12 cellular contexts compared by ENCODE assay signal in genomic region chr19:17862711-17863519, GRCh38. TPM values are rescaled to one million over a fixed set of nuclear protein-coding genes. Genes with fewer than 3 reads are reported as not detected.
DNase-seq lines count a peak whose midpoint lies in the region; ATAC-seq and TF ChIP-seq lines count a peak whose summit lies in the region.
"Had no signal": no experiment of that assay in that cellular context is flagged by ENCODE, and none has a peak within 500 bp of the region (broad histone marks: within the 10 kb centered on the region; RNA-seq: fewer than 3 reads in every experiment).

No MANE protein-coding gene starts in this region.

- H3K27ac ChIP-seq in tibial nerve, result no peak overlapping the region
- H3K27ac ChIP-seq: HL-60, SJCRH30 had no signal

- no peak for TF ChIP-seq CTCF in BE2C (IDR thresholded peaks at IDR 0.05; ENCODE audit: low read depth, low read length)
- TF ChIP-seq CTCF in GM12872 (IDR thresholded peaks at IDR 0.05; ENCODE audit: insufficient read depth, low read depth, low read length), result 0 out of 3 replicates have a peak, but pooled peaks have one; percentile 12
- no peak for TF ChIP-seq CTCF in mesothelial cell of epicardium (IDR thresholded peaks at IDR 0.05; ENCODE audit: unreplicated experiment)
- TF ChIP-seq CTCF in tibial nerve (IDR thresholded peaks at IDR 0.05), result no peak

- H3K36me3 ChIP-seq in BE2C, result peaks cover 53% of the 10 kb centered on the region
- peaks cover 9 to 59% (median 24%) of the 10 kb centered on the region in 3 donors for H3K36me3 ChIP-seq in tibial nerve

- H3K27me3 Mint-ChIP-seq in T-helper 17 cell, result no peaks in the 10 kb centered on the region
- H3K27me3 Mint-ChIP-seq in mesothelial cell of epicardium (ENCODE audit: low read depth), result peaks cover 4% of the 10 kb centered on the region

- ATAC-seq in T-helper 17 cell, result no peak

- peaks cover 3% of the 10 kb centered on the region; the same call in 1 of the 2 replicates for H3K27me3 ChIP-seq in BE2C
- no peaks in the 10 kb centered on the region for H3K27me3 ChIP-seq in tibial nerve
- H3K27me3 ChIP-seq: SJCRH30 had no signal

- no peaks in the 10 kb centered on the region for H3K9me3 Mint-ChIP-seq in mesothelial cell of epicardium

- H3K4me1 ChIP-seq in BE2C (no peaks in the 10 kb centered on the region), tibial nerve (peaks cover 0 to 24% (median 16%) of the 10 kb centered on the region in 4 donors)

- TF ChIP-seq EP300 in tibial nerve (IDR thresholded peaks at IDR 0.05), result no peak

- peaks cover 2% of the 10 kb centered on the region for H3K36me3 Mint-ChIP-seq in T-helper 17 cell (ENCODE audit: low read depth)
- peaks cover 18% of the 10 kb centered on the region for H3K36me3 Mint-ChIP-seq in mesothelial cell of epicardium

- WGBS in tibial nerve, 2 donors, result 89 to 91% methylated on average over 21 to 28 of the region's 31 CpGs

- H3K4me1 Mint-ChIP-seq in T-helper 17 cell, result peaks cover 25% of the 10 kb centered on the region
- peaks cover 22% of the 10 kb centered on the region for H3K4me1 Mint-ChIP-seq in mesothelial cell of epicardium

- no peak for TF ChIP-seq POLR2A in tibial nerve (IDR thresholded peaks at IDR 0.05)

- H3K27ac Mint-ChIP-seq in T-helper 17 cell (peak overlapping the region; percentile 93), mesothelial cell of epicardium (no peak overlapping the region)

- DNase-seq in BE2C, result no peak
- DNase-seq in T-helper 17 cell, result no peak
- no peak for DNase-seq in mesothelial cell of epicardium (ENCODE audit: low spot score in 2 of 2, unreplicated experiment in 2 of 2)
- DNase-seq in tibial nerve (ENCODE audit: low spot score in 2 of 2), result no peak
- no peak for DNase-seq in HPDE6-E6E7 (ENCODE audit: extremely low spot score)
- DNase-seq in C1 segment of cervical spinal cord (lab: John Stamatoyannopoulos, UW), result no peak
- DNase-seq in Kasumi-1 (lab: John Stamatoyannopoulos, UW), result no peak
- DNase-seq: left ventricle myocardium superior had no signal

- H3K4me3 Mint-ChIP-seq in T-helper 17 cell (peak overlapping the region; percentile 47), mesothelial cell of epicardium (peak overlapping the region; percentile 46)

- peak overlapping the region; percentile 15 for H3K4me3 ChIP-seq in BE2C (ENCODE audit: low read depth, low read length)
- no peak overlapping the region for H3K4me3 ChIP-seq in tibial nerve
- H3K4me3 ChIP-seq: SJCRH30 had no signal

- H3K9me3 ChIP-seq in BE2C, result no peaks in the 10 kb centered on the region
- no peaks in the 10 kb centered on the region for H3K9me3 ChIP-seq in T-helper 17 cell (ENCODE audit: control insufficient read depth, low read length, poor library complexity, severe bottlenecking)
- no peaks in the 10 kb centered on the region for H3K9me3 ChIP-seq in tibial nerve
- H3K9me3 ChIP-seq: SJCRH30 had no signal

RNA-seq across cellular contexts. Expression of gene RPL18A, which starts 3.2 kb away (rescaled TPM):
- polyA plus RNA-seq in BE2C (2012; ENCODE audit: insufficient read depth, insufficient read length, low read depth), result 4,052 TPM
- total RNA-seq in T-helper 17 cell, result 1,000 to 10,000 TPM; 3,447 to 3,486 TPM
- 1,706 to 1,840 TPM (median 1,775 TPM) in 3 replicates for total RNA-seq in mesothelial cell of epicardium
- total RNA-seq in tibial nerve, result 1,000 to 10,000 TPM; 1,544 to 1,849 (median 1,738) TPM

RNA-seq across cellular contexts. Expression of gene SLC5A5, which starts 8.8 kb away (rescaled TPM):
- polyA plus RNA-seq in BE2C (2012; ENCODE audit: insufficient read depth, insufficient read length, low read depth), result not detected
- total RNA-seq in T-helper 17 cell (1 to 10 TPM; 1.3 to 2.0 TPM), mesothelial cell of epicardium (not detected in 3 replicates), tibial nerve (not detected)
- total RNA-seq: left ventricle myocardium superior, SJCRH30 had no signal

RNA-seq across cellular contexts. Expression of gene JAK3, which starts 15.1 kb away (rescaled TPM):
- polyA plus RNA-seq in BE2C (2012; ENCODE audit: insufficient read depth, insufficient read length, low read depth), result not detected
- total RNA-seq in T-helper 17 cell, result 100 to 1,000 TPM; 149 to 211 TPM
- 10.7 to 12.3 TPM (median 11.2 TPM) in 3 replicates for total RNA-seq in mesothelial cell of epicardium
- 10 to 100 TPM in 2 of 4 donors, 1 to 10 TPM in 2; 1.9 to 18.0 (median 8.3) TPM for total RNA-seq in tibial nerve

RNA-seq across cellular contexts. Expression of gene INSL3, which starts 41.6 kb away (rescaled TPM):
- polyA plus RNA-seq in BE2C (2012; ENCODE audit: insufficient read depth, insufficient read length, low read depth), result not detected
- total RNA-seq in T-helper 17 cell (1 to 10 TPM; 5.0 to 9.1 TPM), mesothelial cell of epicardium (0.35 to 1.0 TPM (median 0.92 TPM) in 3 replicates), tibial nerve (not detected)
- total RNA-seq: frontal cortex, left ventricle myocardium superior, SJCRH30 had no signal

Comparison
In these comparisons a context has a peak if more than half of its experiments do, and no peak if none do; other contexts are left out.
1. RNA of gene JAK3, which starts 15.1 kb away (total RNA-seq): 149 to 211 TPM in T-helper 17 cell; 10.7 to 12.3 TPM in mesothelial cell of epicardium and 1.9 to 18.0 TPM in tibial nerve; every median in the first group is over 4 times any median in the second.